Comparison of ENCODE assay signal across 30 cellular contexts in genomic region chr20:50017576-50018248, GRCh38. TPM values are rescaled to one million over a fixed set of nuclear protein-coding genes. Genes with fewer than 3 reads are reported as not detected.
DNase-seq lines count a peak whose midpoint lies in the region; ATAC-seq and TF ChIP-seq lines count a peak whose summit lies in the region.
"Had no signal": no experiment of that assay in that cellular context is flagged by ENCODE, and none has a peak within 500 bp of the region (broad histone marks: within the 10 kb centered on the region; RNA-seq: fewer than 3 reads in every experiment).

No MANE protein-coding gene starts in this region.

- peaks cover 4% of the 10 kb centered on the region for H3K4me1 Mint-ChIP-seq in T-helper 2 cell treated with Interferon-gamma antibody and Interleukin-4, amounts not matched to agents 5 μg/mL and 100 μg/mL, for 36 hours (ENCODE audit: low read depth)

- no peaks in the 10 kb centered on the region for H3K79me2 ChIP-seq in OCI-LY7 (ENCODE audit: insufficient read depth, low read depth, low read length)

- H3K36me3 ChIP-seq in mesenchymal stem cell (ENCODE audit: control insufficient read depth in 1 of 2, insufficient read depth in 2 of 2, low read depth in 1 of 2, low read length in 2 of 2) (no peaks in the 10 kb centered on the region), thoracic aorta (no peaks in the 10 kb centered on the region), mucosa of descending colon (ENCODE audit: low read depth) (no peaks in the 10 kb centered on the region), OCI-LY7 (ENCODE audit: insufficient read depth, low read length) (no peaks in the 10 kb centered on the region)
- H3K36me3 ChIP-seq: left lung, MG63, SJCRH30, spleen had no signal

- POLR2A ChIA-PET in OCI-LY7 (lab: Charles Lee), result no interaction called here

- H3K4me2 ChIP-seq in mesenchymal stem cell (ENCODE audit: low read length, poor library complexity, severe bottlenecking) (no peak overlapping the region), OCI-LY7 (ENCODE audit: low read length) (no peak overlapping the region)

- H3K14ac ChIP-seq in mesenchymal stem cell (ENCODE audit: low read length in 2 of 2), result no peak overlapping the region

- BruUV-seq in OCI-LY7 (replicated peaks; lab: Mats Ljungman, UMichigan), result no TSS peak

- no peak overlapping the region for H2BK5ac ChIP-seq in mesenchymal stem cell (ENCODE audit: low read depth, low read length, poor library complexity, severe bottlenecking)

- H3K27me3 ChIP-seq in mesenchymal stem cell (ENCODE audit: control insufficient read depth in 1 of 2, insufficient read depth in 1 of 2, low read length in 2 of 2) (peaks cover 0 to 10% of the 10 kb centered on the region in 2 experiments), thoracic aorta (replicated peaks; ENCODE audit: insufficient read depth) (no peaks in the 10 kb centered on the region)
- H3K27me3 ChIP-seq: left lung, MG63, SJCRH30 had no signal

- H3K9me3 ChIP-seq in mesenchymal stem cell (ENCODE audit: control insufficient read depth, low read length) (no peaks in the 10 kb centered on the region), thoracic aorta (no peaks in the 10 kb centered on the region), mucosa of descending colon (no peaks in the 10 kb centered on the region), OCI-LY7 (ENCODE audit: low read length) (no peaks in the 10 kb centered on the region)
- H3K9me3 ChIP-seq: left lung, MG63, SJCRH30, spleen had no signal

- H3K4me1 ChIP-seq in mesenchymal stem cell (ENCODE audit: control insufficient read depth, insufficient read depth, low read depth, low read length) (peaks cover 18% of the 10 kb centered on the region), thoracic aorta (ENCODE audit: control insufficient read depth in 1 of 2, low read depth in 2 of 2) (peaks cover 0 to 25% of the 10 kb centered on the region in 2 donors), mucosa of descending colon (ENCODE audit: low read depth) (no peaks in the 10 kb centered on the region), OCI-LY7 (ENCODE audit: insufficient read depth, low read length, poor library complexity, severe bottlenecking) (peaks cover 16% of the 10 kb centered on the region)

- no peak overlapping the region for H3K4ac ChIP-seq in mesenchymal stem cell (ENCODE audit: low read depth in 1 of 2, low read length in 2 of 2)

- no peaks in the 10 kb centered on the region for H3K79me1 ChIP-seq in mesenchymal stem cell (replicated peaks; ENCODE audit: low read length, poor library complexity, severe bottlenecking)

- H2AK5ac ChIP-seq in mesenchymal stem cell (ENCODE audit: low read length, severe bottlenecking), result no peak overlapping the region

- DNase-seq in T-helper 2 cell treated with Interferon-gamma antibody and Interleukin-4, amounts not matched to agents 5 μg/mL and 100 μg/mL, for 36 hours (ENCODE audit: low spot score), result no peak
- DNase-seq in T-helper 2 cell (no peak), mesenchymal stem cell (no peak), thoracic aorta (ENCODE audit: low spot score) (no peak), mucosa of descending colon (no peak), OCI-LY7 (ENCODE audit: low spot score) (no peak)
- DNase-seq: activated CD4-positive, alpha-beta memory T cell treated with anti-CD3 and anti-CD28 coated beads, Interleukin-2, amount 10 ng/mL, durations not matched to agents 7 days and 5 days; activated CD4-positive, CD25-positive, alpha-beta regulatory T cell treated with anti-CD3 and anti-CD28 coated beads, Interleukin-2, amount 50 U/mL, for 72 hours; activated CD8-positive, alpha-beta memory T cell treated with anti-CD3 and anti-CD28 coated beads, Interleukin-2, amount 50 U/mL, for 48 hours; anterior cingulate cortex; caudate nucleus; DMS153; H7; KG1; left lung; MG63; natural killer cell; NCI-H1105 treated with DMSO at 0.1 percent for 48 hours; NCI-H2029; NCI-H226; NCI-H748 treated with DMSO at 0.1 percent for 48 hours; spleen; substantia nigra had no signal

- peak overlapping the region; percentile 52 for H4K91ac ChIP-seq in mesenchymal stem cell (ENCODE audit: low read length)

- H2BK15ac ChIP-seq in mesenchymal stem cell (ENCODE audit: low read depth, poor library complexity, severe bottlenecking), result no peak overlapping the region

- H3K27ac Mint-ChIP-seq in T-helper 2 cell treated with Interferon-gamma antibody and Interleukin-4, amounts not matched to agents 5 μg/mL and 100 μg/mL, for 36 hours, result peak overlapping the region; percentile 68
- H3K27ac Mint-ChIP-seq: activated CD4-positive, alpha-beta memory T cell treated with anti-CD3 and anti-CD28 coated beads, Interleukin-2, amount 10 ng/mL, durations not matched to agents 7 days and 5 days; activated naive CD4-positive, alpha-beta T cell treated with anti-CD3 and anti-CD28 coated beads, Interleukin-2, amount 50 U/mL, for 72 hours; activated T-helper 2 cell treated with anti-CD3 and anti-CD28 coated beads, Interferon-gamma antibody, Interleukin-2, Interleukin-4, amounts not matched to agents 10 μg/mL and 5 μg/mL and 100 μg/mL, durations not matched to agents 14 hours and 24 hours and 36 hours; dendritic cell treated with granulocyte-macrophage colony-stimulating factor and Interleukin-4, amounts not matched to agents 40 ng/mL and 50 ng/mL, for 4 days; natural killer cell had no signal

- TF ChIP-seq CTCF in VCaP (conservative IDR thresholded peaks at IDR 0.05) (no peak), thoracic aorta (IDR thresholded peaks at IDR 0.05) (no peak), mucosa of descending colon (IDR thresholded peaks at IDR 0.05) (no peak), OCI-LY7 (conservative IDR thresholded peaks at IDR 0.05; ENCODE audit: low read length) (no peak)

- no peak overlapping the region for H3K4me3 Mint-ChIP-seq in T-helper 2 cell treated with Interferon-gamma antibody and Interleukin-4, amounts not matched to agents 5 μg/mL and 100 μg/mL, for 36 hours
- H3K4me3 Mint-ChIP-seq: activated CD4-positive, alpha-beta memory T cell treated with anti-CD3 and anti-CD28 coated beads, Interleukin-2, amount 10 ng/mL, durations not matched to agents 7 days and 5 days; dendritic cell treated with granulocyte-macrophage colony-stimulating factor and Interleukin-4, amounts not matched to agents 40 ng/mL and 50 ng/mL, for 4 days; natural killer cell had no signal

- CTCF ChIA-PET in OCI-LY7 (lab: Charles Lee; ENCODE audit: unreplicated experiment), result no interaction called here

- no peak overlapping the region for H3K23ac ChIP-seq in mesenchymal stem cell (ENCODE audit: low read length in 2 of 2)

- H3K27ac ChIP-seq in VCaP (peak overlapping the region; percentile 85; the same call in 1 of the 2 replicates), mesenchymal stem cell (ENCODE audit: low read length, poor library complexity, severe bottlenecking) (no peak overlapping the region), thoracic aorta (peak overlapping the region; percentile 30 to 46), OCI-LY7 (ENCODE audit: low read depth, low read length, poor library complexity, severe bottlenecking) (no peak overlapping the region)
- H3K27ac ChIP-seq: 22Rv1, left lung, SJCRH30 had no signal

- H4K20me1 ChIP-seq in OCI-LY7 (ENCODE audit: insufficient read depth, low read length), result no peaks in the 10 kb centered on the region

- peak overlapping the region; percentile 51 to 79 for H2BK12ac ChIP-seq in mesenchymal stem cell (ENCODE audit: low read length in 2 of 2)

- peak overlapping the region; percentile 12 to 28 for H3K18ac ChIP-seq in mesenchymal stem cell (ENCODE audit: low read depth in 1 of 2, low read length in 2 of 2)

- 90% methylated on average over 4 of the region's 4 CpGs for WGBS in mesenchymal stem cell

- H4K8ac ChIP-seq in mesenchymal stem cell (ENCODE audit: low read length), result peak overlapping the region; percentile 55

- H3K9me2 ChIP-seq in OCI-LY7 (ENCODE audit: insufficient read depth, low read length), result no peaks in the 10 kb centered on the region

- no peak overlapping the region for H3K4me3 ChIP-seq in mesenchymal stem cell (ENCODE audit: insufficient read depth in 1 of 2, low read depth in 1 of 2, low read length in 2 of 2)
- H3K4me3 ChIP-seq in thoracic aorta, result no peak overlapping the region
- no peak overlapping the region for H3K4me3 ChIP-seq in mucosa of descending colon
- H3K4me3 ChIP-seq in OCI-LY7 (ENCODE audit: low read depth, low read length, poor library complexity, severe bottlenecking), result no peak overlapping the region
- H3K4me3 ChIP-seq: left lung, MG63, SJCRH30, spleen had no signal

- intact Hi-C loops in mucosa of descending colon (cut with DNase I, micrococcal nuclease), result no loop called here
- intact Hi-C loops in OCI-LY7 (cut with micrococcal nuclease; ENCODE audit: unreplicated experiment), result no loop called here

- H2AFZ ChIP-seq in mesenchymal stem cell (ENCODE audit: low read depth, low read length), result no peak overlapping the region
- H2AFZ ChIP-seq in OCI-LY7 (ENCODE audit: low read length), result no peak overlapping the region

- no peaks in the 10 kb centered on the region for H3K27me3 Mint-ChIP-seq in T-helper 2 cell treated with Interferon-gamma antibody and Interleukin-4, amounts not matched to agents 5 μg/mL and 100 μg/mL, for 36 hours (ENCODE audit: low read depth)

- no peaks in the 10 kb centered on the region for H3K36me3 Mint-ChIP-seq in T-helper 2 cell treated with Interferon-gamma antibody and Interleukin-4, amounts not matched to agents 5 μg/mL and 100 μg/mL, for 36 hours (ENCODE audit: low read depth)
- H3K36me3 Mint-ChIP-seq: activated naive CD4-positive, alpha-beta T cell treated with anti-CD3 and anti-CD28 coated beads, Interleukin-2, amount 50 U/mL, for 72 hours; natural killer cell had no signal

- peak overlapping the region; percentile 18 for H3K9ac ChIP-seq in mesenchymal stem cell (ENCODE audit: low read length)

- no peak overlapping the region for H2BK120ac ChIP-seq in mesenchymal stem cell (ENCODE audit: low read depth, low read length)

- ATAC-seq in thoracic aorta (ENCODE audit: insufficient number of reproducible peaks, low FRiP score, low read depth) (no peak), HG03520 (IDR thresholded peaks at IDR 0.05; ENCODE audit: unreplicated experiment) (no peak), mucosa of descending colon (no peak)
- ATAC-seq: activated naive CD4-positive, alpha-beta T cell treated with anti-CD3 and anti-CD28 coated beads, Interleukin-2, amount 50 U/mL, for 72 hours; left lung; natural killer cell had no signal

- H3K9me3 Mint-ChIP-seq in T-helper 2 cell treated with Interferon-gamma antibody and Interleukin-4, amounts not matched to agents 5 μg/mL and 100 μg/mL, for 36 hours, result no peaks in the 10 kb centered on the region
- H3K9me3 Mint-ChIP-seq: activated CD4-positive, alpha-beta memory T cell treated with anti-CD3 and anti-CD28 coated beads, Interleukin-2, amount 10 ng/mL, durations not matched to agents 7 days and 5 days; activated naive CD4-positive, alpha-beta T cell treated with anti-CD3 and anti-CD28 coated beads, Interleukin-2, amount 50 U/mL, for 72 hours; activated T-helper 2 cell treated with anti-CD3 and anti-CD28 coated beads, Interferon-gamma antibody, Interleukin-2, Interleukin-4, amounts not matched to agents 10 μg/mL and 5 μg/mL and 100 μg/mL, durations not matched to agents 14 hours and 24 hours and 36 hours; dendritic cell treated with granulocyte-macrophage colony-stimulating factor and Interleukin-4, amounts not matched to agents 40 ng/mL and 50 ng/mL, for 4 days; natural killer cell had no signal

RNA-seq across cellular contexts. Expression of gene SNAI1, which starts 34.9 kb away (rescaled TPM):
- polyA plus RNA-seq in mesenchymal stem cell (2013, experiment 1 of 2), result 36.2 TPM
- polyA plus RNA-seq in mesenchymal stem cell (2013, experiment 2 of 2), result 36.0 TPM
- total RNA-seq in thoracic aorta, result 10 to 100 TPM; 13.0 to 19.1 TPM
- 1 to 10 TPM in 1 of 3 donors, under 1 TPM in 2; 0.78 to 4.5 (median 0.96) TPM for total RNA-seq in mucosa of descending colon
- 1.0 and 3.6 TPM in 2 replicates for total RNA-seq in OCI-LY7 (2014; rRNA removed; shearing (Covaris generic))
- 1.6 and 1.8 TPM in 2 replicates for total RNA-seq in OCI-LY7 (2022)

Comparison
In these comparisons a context has a peak if more than half of its experiments do, and no peak if none do; other contexts are left out.
1. H3K27ac ChIP-seq: peak in VCaP (single experiment) and thoracic aorta (2 of 2); none in mesenchymal stem cell (single experiment) and OCI-LY7 (single experiment).